ENCODE assay signal across 8 cellular contexts in genomic region chr1:68116643-68117235, GRCh38.
DNase-seq lines count a peak whose midpoint lies in the region; ATAC-seq and TF ChIP-seq lines count a peak whose summit lies in the region.

No MANE protein-coding gene starts in this region.

- no peaks in the 10 kb centered on the region for H3K36me3 ChIP-seq in breast epithelium

- no peaks in the 10 kb centered on the region for H3K4me1 ChIP-seq in breast epithelium

- intact Hi-C loops in breast epithelium (cut with DNase I; ENCODE audit: low total_unique reads): loop anchor here (2.0 to 5.0 kb wide), 2 partner anchors 66 to 231 kb away; no protein-coding TSS in a partner anchor

- peak; percentile 79 to 94 (median 86) for TF ChIP-seq CTCF in breast epithelium (IDR thresholded peaks at IDR 0.05)

- no peaks in the 10 kb centered on the region for H3K27me3 ChIP-seq in breast epithelium

- no peaks in the 10 kb centered on the region for H3K9me3 ChIP-seq in breast epithelium

- H3K4me3 ChIP-seq in breast epithelium: peak overlapping the region in 2 of 3 donors; percentile 26 to 54

- TF ChIP-seq POLR2A in breast epithelium (IDR thresholded peaks at IDR 0.05): no peak

- peak overlapping the region in 1 of 2 donors; percentile 12 for H3K27ac ChIP-seq in breast epithelium

- DNase-seq in NCI-H2081 (lab: John Stamatoyannopoulos, UW) (peak; percentile 46 to 59), NCI-H2081 treated with DMSO at 0.1 percent for 48 hours (lab: John Stamatoyannopoulos, UW) (no peak), NCI-H1048 (lab: John Stamatoyannopoulos, UW) (peak; percentile 18), T follicular helper cell (ENCODE audit: low read depth) (peak; percentile 6), breast epithelium (ENCODE audit: low spot score in 2 of 2) (no peak), kidney glomerular epithelial cell (lab: John Stamatoyannopoulos, UW) (peak; percentile 34)
- DNase-seq in stimulated activated CD4-positive, alpha-beta T cell treated with anti-CD3 and anti-CD28 coated beads, Interleukin-4, amount 100 ng/mL, for 24 hours: peak; percentile 53

- no peak for ATAC-seq in HG03039 (IDR thresholded peaks at IDR 0.05; ENCODE audit: unreplicated experiment)

Comparison
In these comparisons a context has a peak if more than half of its experiments do, and no peak if none do; other contexts are left out.
1. DNase-seq: peak in NCI-H2081 (2 of 2), NCI-H1048 (single experiment), T follicular helper cell (single experiment), kidney glomerular epithelial cell (single experiment) and stimulated activated CD4-positive, alpha-beta T cell treated with anti-CD3 and anti-CD28 coated beads, Interleukin-4, amount 100 ng/mL, for 24 hours (single experiment); none in NCI-H2081 treated with DMSO at 0.1 percent for 48 hours (single experiment) and breast epithelium (0 of 2).